In genomic region chr4:89337678-89338077, GRCh38 we compare ENCODE assay signal across 26 cellular contexts. TPM values are rescaled to one million over a fixed set of nuclear protein-coding genes. Genes with fewer than 3 reads are reported as not detected.
"Had no signal": no experiment of that assay in that cellular context is flagged by ENCODE, and none has a peak within 500 bp of the region (broad histone marks: within the 10 kb centered on the region; RNA-seq: fewer than 3 reads in every experiment).

No MANE protein-coding gene starts in this region.

- H3K27ac ChIP-seq: breast epithelium, Peyer's patch, RWPE1, SJCRH30 had no signal

- H3K9me3 ChIP-seq: breast epithelium, Peyer's patch, SJCRH30, SK-N-SH had no signal

- DNase-seq: activated CD4-positive, alpha-beta T cell treated with anti-CD3 and anti-CD28 coated beads for 4 hours; activated CD8-positive, alpha-beta memory T cell treated with anti-CD3 and anti-CD28 coated beads, Interleukin-2, amount 50 U/mL, for 4 hours; activated CD8-positive, alpha-beta T cell treated with anti-CD3 and anti-CD28 coated beads for 36 hours; activated gamma-delta T cell; aorta; caudate nucleus; cortex of kidney; KG1; NCI-H1092 treated with DMSO at 0.1 percent for 48 hours; NCI-H1417 treated with DMSO at 0.1 percent for 48 hours; NCI-H1694; NCI-H2029; NCI-H2107; NCI-H2171 treated with DMSO at 0.1 percent for 48 hours; NCI-H226; NCI-H69; NK-92 treated with Interleukin-12 subunit alpha and Interleukin-12 subunit beta, amount 100 ng/mL, for 24 hours; Peyer's patch; Right ventricle myocardium superior; SJCRH30; SK-N-SH had no signal

- H3K27me3 Mint-ChIP-seq: activated CD8-positive, alpha-beta T cell treated with anti-CD3 and anti-CD28 coated beads for 36 hours; activated T-helper 17 cell treated with anti-CD3 and anti-CD28 coated beads, Interleukin-2, amount 50 U/mL, for 72 hours had no signal

- H3K4me3 Mint-ChIP-seq: activated CD8-positive, alpha-beta T cell treated with anti-CD3 and anti-CD28 coated beads for 36 hours had no signal

- H3K36me3 ChIP-seq: breast epithelium, Peyer's patch, SJCRH30 had no signal

- H3K4me1 ChIP-seq: breast epithelium, Peyer's patch, SJCRH30 had no signal

- H3K27ac Mint-ChIP-seq: activated CD8-positive, alpha-beta T cell treated with anti-CD3 and anti-CD28 coated beads for 36 hours; activated T-helper 17 cell treated with anti-CD3 and anti-CD28 coated beads, Interleukin-2, amount 50 U/mL, for 72 hours had no signal

- H3K36me3 Mint-ChIP-seq: activated naive CD4-positive, alpha-beta T cell treated with anti-CD3 and anti-CD28 coated beads, Interleukin-2, amount 50 U/mL, for 72 hours had no signal

- H3K27me3 ChIP-seq: breast epithelium, Peyer's patch, SJCRH30 had no signal

- H3K4me3 ChIP-seq: breast epithelium, Peyer's patch, SJCRH30 had no signal

- H3K9me3 Mint-ChIP-seq: activated CD8-positive, alpha-beta T cell treated with anti-CD3 and anti-CD28 coated beads for 36 hours; activated naive CD4-positive, alpha-beta T cell treated with anti-CD3 and anti-CD28 coated beads, Interleukin-2, amount 50 U/mL, for 72 hours; activated T-helper 17 cell treated with anti-CD3 and anti-CD28 coated beads, Interleukin-2, amount 50 U/mL, for 72 hours had no signal

RNA-seq across cellular contexts. Expression of gene GPRIN3, which starts 30.1 kb away (rescaled TPM):
- total RNA-seq: MCF 10A had no signal
- polyA plus RNA-seq: SK-N-SH had no signal
